1 cellular context compared by ENCODE assay signal in the genomic region with DNA sequence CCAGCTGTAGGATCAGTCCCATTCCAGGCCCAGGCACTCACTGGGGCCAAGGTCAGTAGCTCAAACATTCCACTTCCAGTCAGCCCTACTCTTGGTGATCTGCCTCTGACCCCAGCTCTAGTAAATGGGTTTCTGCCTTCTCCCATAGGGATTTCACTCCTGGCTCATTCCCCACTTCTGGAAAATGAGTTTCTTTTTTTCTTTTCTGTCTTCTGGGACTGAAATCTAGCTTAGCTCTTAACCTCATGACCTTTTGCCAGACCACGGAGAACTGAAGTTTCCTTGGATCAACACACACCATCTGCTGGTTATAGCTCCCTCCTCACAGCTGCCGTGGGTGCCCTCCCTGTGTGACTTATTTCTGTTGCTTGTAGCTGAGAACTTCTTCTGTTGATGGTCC.
TF ChIP-seq lines count a peak whose summit lies in the region.

No MANE protein-coding gene starts in this region.

TF ChIP-seq in K562, 482 proteins besides CTCF, POLR2A, EP300 and RAD21 (continued from another document):
- no peak for TF ChIP-seq THRAP3 (IDR thresholded peaks at IDR 0.05; ENCODE audit: borderline replicate concordance)
- TF ChIP-seq MXI1 (IDR thresholded peaks at IDR 0.05; ENCODE audit: low read depth, low read length): no peak
- TF ChIP-seq, protein P1, sequence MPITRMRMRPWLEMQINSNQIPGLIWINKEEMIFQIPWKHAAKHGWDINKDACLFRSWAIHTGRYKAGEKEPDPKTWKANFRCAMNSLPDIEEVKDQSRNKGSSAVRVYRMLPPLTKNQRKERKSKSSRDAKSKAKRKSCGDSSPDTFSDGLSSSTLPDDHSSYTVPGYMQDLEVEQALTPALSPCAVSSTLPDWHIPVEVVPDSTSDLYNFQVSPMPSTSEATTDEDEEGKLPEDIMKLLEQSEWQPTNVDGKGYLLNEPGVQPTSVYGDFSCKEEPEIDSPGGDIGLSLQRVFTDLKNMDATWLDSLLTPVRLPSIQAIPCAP (CRISPR knock-in tag; IDR thresholded peaks at IDR 0.05; ENCODE audit: borderline replicate concordance): no peak
TF ChIP-seq in K562: peak in this region for 0.
